ENCODE assay signal across 27 cellular contexts in the genomic region with DNA sequence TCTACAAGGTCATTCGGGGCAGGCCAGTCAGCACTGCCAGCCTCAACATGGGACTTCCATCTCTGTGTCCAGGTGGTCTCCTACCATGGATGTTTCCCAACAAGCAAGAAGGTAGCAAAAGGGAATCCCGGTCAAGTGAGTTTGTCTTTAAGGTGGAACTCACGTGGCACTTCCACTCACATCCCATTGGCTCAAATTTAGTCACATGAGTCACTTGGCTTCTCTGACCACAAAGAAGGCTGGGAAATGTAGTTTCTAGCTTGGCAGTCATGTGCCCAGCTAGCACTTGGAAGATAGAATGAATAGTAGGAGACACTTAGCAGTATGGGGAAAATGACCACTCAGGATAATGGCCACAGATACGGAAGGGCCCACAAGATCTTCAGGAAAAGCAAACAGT.
DNase-seq lines count a peak whose midpoint lies in the region; TF ChIP-seq lines count a peak whose summit lies in the region.
"Had no signal": no experiment of that assay in that cellular context is flagged by ENCODE, and none has a peak within 500 bp of the region (broad histone marks: within the 10 kb centered on the region; RNA-seq: fewer than 3 reads in every experiment).

No MANE protein-coding gene starts in this region.

- no peaks in the 10 kb centered on the region for H3K27me3 ChIP-seq in trophoblast cell (ENCODE audit: insufficient read depth, low read length)
- no peaks in the 10 kb centered on the region for H3K27me3 ChIP-seq in colonic mucosa
- H3K27me3 ChIP-seq: BE2C, SJCRH30, upper lobe of right lung had no signal

- no peak for TF ChIP-seq CTCF in RWPE1 (conservative IDR thresholded peaks at IDR 0.05; ENCODE audit: low read depth)
- TF ChIP-seq CTCF in colonic mucosa (IDR thresholded peaks at IDR 0.05): no peak

- H2BK120ac ChIP-seq in trophoblast cell (ENCODE audit: insufficient read depth, low read length, poor library complexity): no peak overlapping the region

- no peak overlapping the region for H3K4me2 ChIP-seq in trophoblast cell (ENCODE audit: low read length)
- H3K4me2 ChIP-seq: PC-9 had no signal

- no peaks in the 10 kb centered on the region for H3K79me2 ChIP-seq in trophoblast cell (ENCODE audit: control insufficient read depth, insufficient read depth, low read length, poor library complexity)

- H3K4ac ChIP-seq in trophoblast cell (ENCODE audit: low read depth, low read length): no peak overlapping the region

- no peak overlapping the region for H3K23ac ChIP-seq in trophoblast cell (ENCODE audit: low read length)

- peaks cover 7% of the 10 kb centered on the region for H3K9me3 ChIP-seq in trophoblast cell (ENCODE audit: insufficient read depth, low read depth, low read length)
- H3K9me3 ChIP-seq in colonic mucosa: no peaks in the 10 kb centered on the region
- H3K9me3 ChIP-seq: BE2C, esophagus muscularis mucosa, gastroesophageal sphincter, SJCRH30, upper lobe of right lung had no signal

- H4K8ac ChIP-seq in trophoblast cell (ENCODE audit: low read depth, low read length): no peak overlapping the region

- H2AFZ ChIP-seq in trophoblast cell (ENCODE audit: insufficient read depth, low read length, poor library complexity): no peak overlapping the region
- H2AFZ ChIP-seq: PC-9 had no signal

- no peak overlapping the region for H3K14ac ChIP-seq in trophoblast cell (ENCODE audit: low read length)

- no peak overlapping the region for H2AK5ac ChIP-seq in trophoblast cell (ENCODE audit: low read length)

- no peak overlapping the region for H2BK12ac ChIP-seq in trophoblast cell (ENCODE audit: low read length)

- H3K27ac ChIP-seq in RWPE1 (no peak overlapping the region), trophoblast cell (ENCODE audit: low read depth, low read length) (no peak overlapping the region), colonic mucosa (no peak overlapping the region)
- H3K27ac ChIP-seq: PC-9, SJCRH30 had no signal

- H3K4me1 ChIP-seq in trophoblast cell (ENCODE audit: control insufficient read depth in 1 of 2, insufficient read depth in 2 of 2, low read length in 2 of 2) (no peaks in the 10 kb centered on the region), colonic mucosa (no peaks in the 10 kb centered on the region)
- H3K4me1 ChIP-seq: BE2C, gastroesophageal sphincter, SJCRH30, upper lobe of right lung had no signal

- CTCF ChIA-PET in RWPE1 (lab: Yijun Ruan, JAX): no interaction called here

- POLR2A ChIA-PET in RWPE1 (lab: Yijun Ruan, JAX; ENCODE audit: low non-redundant PET): no interaction called here

- intact Hi-C loops in colonic mucosa (cut with DNase I): no loop called here

- no peak overlapping the region for H4K12ac ChIP-seq in trophoblast cell (ENCODE audit: low read depth, low read length)

- no peak overlapping the region for H2BK5ac ChIP-seq in trophoblast cell (ENCODE audit: low read depth, low read length, poor library complexity)

- no CpG with 5 or more reads among the region's 4 CpGs for WGBS in trophoblast cell (ENCODE audit: extremely low coverage, insufficient coverage, insufficient read length)

- H3K4me3 ChIP-seq in trophoblast cell (ENCODE audit: low read depth, low read length): no peak overlapping the region
- no peak overlapping the region for H3K4me3 ChIP-seq in colonic mucosa
- H3K4me3 ChIP-seq: esophagus muscularis mucosa, gastroesophageal sphincter, PC-9, SJCRH30, upper lobe of right lung had no signal

- H3K18ac ChIP-seq in trophoblast cell (ENCODE audit: low read length): no peak overlapping the region

- no peak overlapping the region for H4K91ac ChIP-seq in trophoblast cell (ENCODE audit: low read depth, low read length)

- DNase-seq in NCI-H82 (lab: John Stamatoyannopoulos, UW) (peak; percentile 46), NCI-H82 treated with DMSO at 0.1 percent for 48 hours (lab: John Stamatoyannopoulos, UW; ENCODE audit: unreplicated experiment) (no peak), HT1080 (ENCODE audit: low read depth) (peak; percentile 9), RWPE1 (ENCODE audit: low spot score) (peak; percentile 18), iPS-NIHi7 (ENCODE audit: extremely low spot score) (peak; percentile 25), trophoblast cell (no peak), cerebellum (ENCODE audit: low spot score) (no peak), colonic mucosa (no peak)
- DNase-seq: 8988T; activated CD4-positive, alpha-beta T cell treated with anti-CD3 and anti-CD28 coated beads, Interleukin-2, amount 10 ng/mL, durations not matched to agents 7 days and 5 days; activated CD8-positive, alpha-beta memory T cell treated with anti-CD3 and anti-CD28 coated beads, Interleukin-2, amount 10 ng/mL, durations not matched to agents 7 days and 5 days; BE2C; effector CD8-positive, alpha-beta T cell; left colon; naive thymus-derived CD4-positive, alpha-beta T cell; NCI-H1048; NCI-H187 treated with DMSO at 0.1 percent for 48 hours; NCI-H226; NCI-H748 treated with DMSO at 0.1 percent for 48 hours; PC-9; stimulated activated CD4-positive, alpha-beta T cell treated with anti-CD3 and anti-CD28 coated beads, Interleukin-15, amount 100 ng/mL, for 24 hours; stimulated activated CD8-positive, alpha-beta memory T cell treated with anti-CD3 and anti-CD28 coated beads, Interleukin-4, amount 100 ng/mL, for 48 hours; T-helper 17 cell; upper lobe of right lung had no signal

- H3K9ac ChIP-seq in trophoblast cell (ENCODE audit: low read length) (no peak overlapping the region), colonic mucosa (ENCODE audit: low read depth in 2 of 2, low read length in 2 of 2) (no peak overlapping the region)

- no peaks in the 10 kb centered on the region for H3K36me3 ChIP-seq in trophoblast cell (ENCODE audit: control insufficient read depth in 1 of 2, insufficient read depth in 2 of 2, low read length in 2 of 2)
- H3K36me3 ChIP-seq in colonic mucosa: no peaks in the 10 kb centered on the region
- H3K36me3 ChIP-seq: BE2C, esophagus muscularis mucosa, gastroesophageal sphincter, SJCRH30, upper lobe of right lung had no signal

- no peaks in the 10 kb centered on the region for H3K79me1 ChIP-seq in trophoblast cell (ENCODE audit: low read length)

Comparison
In these comparisons a context has a peak if more than half of its experiments do, and no peak if none do; other contexts are left out.
1. DNase-seq: peak in NCI-H82 (single experiment), HT1080 (single experiment), RWPE1 (single experiment) and iPS-NIHi7 (single experiment); none in NCI-H82 treated with DMSO at 0.1 percent for 48 hours (single experiment), trophoblast cell (0 of 2), cerebellum (single experiment) and colonic mucosa (single experiment).